1 cellular context compared by ENCODE assay signal in the genomic region with DNA sequence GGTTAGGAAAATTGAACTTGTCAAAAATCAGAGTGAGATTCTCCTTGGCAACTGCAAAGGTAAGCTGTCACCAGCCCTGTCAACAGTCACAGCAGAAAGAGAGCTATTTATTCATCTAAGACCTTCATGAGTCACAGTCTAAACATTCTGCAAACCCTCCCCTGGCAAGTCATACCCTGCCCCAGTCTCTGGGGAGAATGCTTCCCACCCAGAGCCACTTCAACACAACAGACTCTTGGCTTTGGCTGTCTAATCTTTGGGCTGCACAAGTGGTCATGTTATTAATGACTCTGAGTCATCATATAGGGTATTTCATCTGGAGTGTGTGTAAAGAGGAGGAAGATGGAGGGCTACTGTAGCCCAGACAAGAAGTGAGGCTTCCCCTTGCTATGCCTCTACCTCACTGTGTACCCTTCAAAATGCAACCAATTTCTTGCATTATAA.
TF ChIP-seq lines count a peak whose summit lies in the region.

No MANE protein-coding gene starts in this region.

TF ChIP-seq in K562, 482 proteins besides CTCF, POLR2A, EP300 and RAD21 (continued from another document and continues in another):
- TF ChIP-seq ZBTB9 (CRISPR knock-in tag; IDR thresholded peaks at IDR 0.05) (no peak), POLR2AphosphoS5 (IDR thresholded peaks at IDR 0.05; ENCODE audit: control insufficient read depth, insufficient read depth, low read depth, low read length) (peak; percentile 46; the same call in 1 of the 2 replicates), SREBF1 (IDR thresholded peaks at IDR 0.05; ENCODE audit: borderline replicate concordance, low read depth, low read length) (no peak), ZNF133 (CRISPR knock-in tag; IDR thresholded peaks at IDR 0.05) (no peak), ARNT (IDR thresholded peaks at IDR 0.05) (no peak; a peak in 1 of 4 replicates), AFF1 (IDR thresholded peaks at IDR 0.05; ENCODE audit: low read depth in 1 of 2, partially characterized antibody in 2 of 2) (no peak), NFYB (IDR thresholded peaks at IDR 0.05; ENCODE audit: extremely low read depth, insufficient read length) (no peak), TCF3 (CRISPR knock-in tag; IDR thresholded peaks at IDR 0.05) (peak; percentile 77), ILF3 (IDR thresholded peaks at IDR 0.05; ENCODE audit: borderline replicate concordance) (no peak), MCM5 (IDR thresholded peaks at IDR 0.05; ENCODE audit: low read depth) (no peak), MEIS2 (IDR thresholded peaks at IDR 0.05; ENCODE audit: partially characterized antibody) (peak; percentile 84), ZKSCAN1 (IDR thresholded peaks at IDR 0.05; ENCODE audit: low read depth, low read length) (0 out of 2 replicates have a peak, but pooled peaks have one; percentile 16), MTA2 (IDR thresholded peaks at IDR 0.05; ENCODE audit: low read depth) (no peak), SIN3B (IDR thresholded peaks at IDR 0.05; ENCODE audit: low read depth) (no peak), ATF3 (IDR thresholded peaks at IDR 0.05) (peak; percentile 91), ATF3 (CRISPR knock-in tag; conservative IDR thresholded peaks at IDR 0.05) (no peak; the same call in 1 of the 2 replicates), DPF2 (IDR thresholded peaks at IDR 0.05) (peak; percentile 80), CTBP1 (IDR thresholded peaks at IDR 0.05; ENCODE audit: borderline replicate concordance) (0 out of 2 replicates have a peak, but pooled peaks have one; percentile 24), GTF2F1 (IDR thresholded peaks at IDR 0.05; ENCODE audit: low read depth, low read length) (no peak), CTCFL (IDR thresholded peaks at IDR 0.05; ENCODE audit: borderline replicate concordance, insufficient read depth, low read depth, low read length, poor library complexity, severe bottlenecking) (no peak), PKNOX1 (IDR thresholded peaks at IDR 0.05) (peak; percentile 62), ARHGAP35 (IDR thresholded peaks at IDR 0.05; ENCODE audit: partially characterized antibody) (no peak), ZNF76 (CRISPR knock-in tag; IDR thresholded peaks at IDR 0.05; ENCODE audit: borderline replicate concordance) (no peak), BHLHE40 (IDR thresholded peaks at IDR 0.05; ENCODE audit: low read length) (no peak), MYNN (IDR thresholded peaks at IDR 0.05) (no peak), MYNN (CRISPR knock-in tag; IDR thresholded peaks at IDR 0.05) (no peak), NFIC (IDR thresholded peaks at IDR 0.05) (peak; percentile 34; the same call in 1 of the 2 replicates), TEAD2 (tag; IDR thresholded peaks at IDR 0.05) (no peak), MTA1 (IDR thresholded peaks at IDR 0.05; ENCODE audit: borderline replicate concordance) (no peak), GATAD2A (IDR thresholded peaks at IDR 0.05) (no peak), ZNF77 (CRISPR knock-in tag; IDR thresholded peaks at IDR 0.05) (no peak), KLF13 (tag; IDR thresholded peaks at IDR 0.05; ENCODE audit: borderline replicate concordance, low read depth) (no peak), GATA2 (CRISPR knock-in tag; IDR thresholded peaks at IDR 0.05) (no peak)
- TF ChIP-seq, protein P1, sequence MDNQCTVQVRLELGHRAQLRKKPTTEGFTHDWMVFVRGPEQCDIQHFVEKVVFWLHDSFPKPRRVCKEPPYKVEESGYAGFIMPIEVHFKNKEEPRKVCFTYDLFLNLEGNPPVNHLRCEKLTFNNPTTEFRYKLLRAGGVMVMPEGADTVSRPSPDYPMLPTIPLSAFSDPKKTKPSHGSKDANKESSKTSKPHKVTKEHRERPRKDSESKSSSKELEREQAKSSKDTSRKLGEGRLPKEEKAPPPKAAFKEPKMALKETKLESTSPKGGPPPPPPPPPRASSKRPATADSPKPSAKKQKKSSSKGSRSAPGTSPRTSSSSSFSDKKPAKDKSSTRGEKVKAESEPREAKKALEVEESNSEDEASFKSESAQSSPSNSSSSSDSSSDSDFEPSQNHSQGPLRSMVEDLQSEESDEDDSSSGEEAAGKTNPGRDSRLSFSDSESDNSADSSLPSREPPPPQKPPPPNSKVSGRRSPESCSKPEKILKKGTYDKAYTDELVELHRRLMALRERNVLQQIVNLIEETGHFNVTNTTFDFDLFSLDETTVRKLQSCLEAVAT (IDR thresholded peaks at IDR 0.05) = no peak
- TF ChIP-seq, protein P2, sequence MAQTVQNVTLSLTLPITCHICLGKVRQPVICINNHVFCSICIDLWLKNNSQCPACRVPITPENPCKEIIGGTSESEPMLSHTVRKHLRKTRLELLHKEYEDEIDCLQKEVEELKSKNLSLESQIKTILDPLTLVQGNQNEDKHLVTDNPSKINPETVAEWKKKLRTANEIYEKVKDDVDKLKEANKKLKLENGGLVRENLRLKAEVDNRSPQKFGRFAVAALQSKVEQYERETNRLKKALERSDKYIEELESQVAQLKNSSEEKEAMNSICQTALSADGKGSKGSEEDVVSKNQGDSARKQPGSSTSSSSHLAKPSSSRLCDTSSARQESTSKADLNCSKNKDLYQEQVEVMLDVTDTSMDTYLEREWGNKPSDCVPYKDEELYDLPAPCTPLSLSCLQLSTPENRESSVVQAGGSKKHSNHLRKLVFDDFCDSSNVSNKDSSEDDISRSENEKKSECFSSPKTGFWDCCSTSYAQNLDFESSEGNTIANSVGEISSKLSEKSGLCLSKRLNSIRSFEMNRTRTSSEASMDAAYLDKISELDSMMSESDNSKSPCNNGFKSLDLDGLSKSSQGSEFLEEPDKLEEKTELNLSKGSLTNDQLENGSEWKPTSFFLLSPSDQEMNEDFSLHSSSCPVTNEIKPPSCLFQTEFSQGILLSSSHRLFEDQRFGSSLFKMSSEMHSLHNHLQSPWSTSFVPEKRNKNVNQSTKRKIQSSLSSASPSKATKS (CRISPR knock-in tag; IDR thresholded peaks at IDR 0.05) = no peak
- TF ChIP-seq, protein P3, sequence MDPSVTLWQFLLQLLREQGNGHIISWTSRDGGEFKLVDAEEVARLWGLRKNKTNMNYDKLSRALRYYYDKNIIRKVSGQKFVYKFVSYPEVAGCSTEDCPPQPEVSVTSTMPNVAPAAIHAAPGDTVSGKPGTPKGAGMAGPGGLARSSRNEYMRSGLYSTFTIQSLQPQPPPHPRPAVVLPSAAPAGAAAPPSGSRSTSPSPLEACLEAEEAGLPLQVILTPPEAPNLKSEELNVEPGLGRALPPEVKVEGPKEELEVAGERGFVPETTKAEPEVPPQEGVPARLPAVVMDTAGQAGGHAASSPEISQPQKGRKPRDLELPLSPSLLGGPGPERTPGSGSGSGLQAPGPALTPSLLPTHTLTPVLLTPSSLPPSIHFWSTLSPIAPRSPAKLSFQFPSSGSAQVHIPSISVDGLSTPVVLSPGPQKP (CRISPR knock-in tag; IDR thresholded peaks at IDR 0.05) = no peak
- TF ChIP-seq, protein P4, sequence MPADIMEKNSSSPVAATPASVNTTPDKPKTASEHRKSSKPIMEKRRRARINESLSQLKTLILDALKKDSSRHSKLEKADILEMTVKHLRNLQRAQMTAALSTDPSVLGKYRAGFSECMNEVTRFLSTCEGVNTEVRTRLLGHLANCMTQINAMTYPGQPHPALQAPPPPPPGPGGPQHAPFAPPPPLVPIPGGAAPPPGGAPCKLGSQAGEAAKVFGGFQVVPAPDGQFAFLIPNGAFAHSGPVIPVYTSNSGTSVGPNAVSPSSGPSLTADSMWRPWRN (IDR thresholded peaks at IDR 0.05; ENCODE audit: low read depth) = no peak
- TF ChIP-seq, protein P5, sequence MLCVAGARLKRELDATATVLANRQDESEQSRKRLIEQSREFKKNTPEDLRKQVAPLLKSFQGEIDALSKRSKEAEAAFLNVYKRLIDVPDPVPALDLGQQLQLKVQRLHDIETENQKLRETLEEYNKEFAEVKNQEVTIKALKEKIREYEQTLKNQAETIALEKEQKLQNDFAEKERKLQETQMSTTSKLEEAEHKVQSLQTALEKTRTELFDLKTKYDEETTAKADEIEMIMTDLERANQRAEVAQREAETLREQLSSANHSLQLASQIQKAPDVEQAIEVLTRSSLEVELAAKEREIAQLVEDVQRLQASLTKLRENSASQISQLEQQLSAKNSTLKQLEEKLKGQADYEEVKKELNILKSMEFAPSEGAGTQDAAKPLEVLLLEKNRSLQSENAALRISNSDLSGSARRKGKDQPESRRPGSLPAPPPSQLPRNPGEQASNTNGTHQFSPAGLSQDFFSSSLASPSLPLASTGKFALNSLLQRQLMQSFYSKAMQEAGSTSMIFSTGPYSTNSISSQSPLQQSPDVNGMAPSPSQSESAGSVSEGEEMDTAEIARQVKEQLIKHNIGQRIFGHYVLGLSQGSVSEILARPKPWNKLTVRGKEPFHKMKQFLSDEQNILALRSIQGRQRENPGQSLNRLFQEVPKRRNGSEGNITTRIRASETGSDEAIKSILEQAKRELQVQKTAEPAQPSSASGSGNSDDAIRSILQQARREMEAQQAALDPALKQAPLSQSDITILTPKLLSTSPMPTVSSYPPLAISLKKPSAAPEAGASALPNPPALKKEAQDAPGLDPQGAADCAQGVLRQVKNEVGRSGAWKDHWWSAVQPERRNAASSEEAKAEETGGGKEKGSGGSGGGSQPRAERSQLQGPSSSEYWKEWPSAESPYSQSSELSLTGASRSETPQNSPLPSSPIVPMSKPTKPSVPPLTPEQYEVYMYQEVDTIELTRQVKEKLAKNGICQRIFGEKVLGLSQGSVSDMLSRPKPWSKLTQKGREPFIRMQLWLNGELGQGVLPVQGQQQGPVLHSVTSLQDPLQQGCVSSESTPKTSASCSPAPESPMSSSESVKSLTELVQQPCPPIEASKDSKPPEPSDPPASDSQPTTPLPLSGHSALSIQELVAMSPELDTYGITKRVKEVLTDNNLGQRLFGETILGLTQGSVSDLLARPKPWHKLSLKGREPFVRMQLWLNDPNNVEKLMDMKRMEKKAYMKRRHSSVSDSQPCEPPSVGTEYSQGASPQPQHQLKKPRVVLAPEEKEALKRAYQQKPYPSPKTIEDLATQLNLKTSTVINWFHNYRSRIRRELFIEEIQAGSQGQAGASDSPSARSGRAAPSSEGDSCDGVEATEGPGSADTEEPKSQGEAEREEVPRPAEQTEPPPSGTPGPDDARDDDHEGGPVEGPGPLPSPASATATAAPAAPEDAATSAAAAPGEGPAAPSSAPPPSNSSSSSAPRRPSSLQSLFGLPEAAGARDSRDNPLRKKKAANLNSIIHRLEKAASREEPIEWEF (CRISPR knock-in tag; IDR thresholded peaks at IDR 0.05) = no peak
